Comparison of ENCODE assay signal across 7 cellular contexts in genomic region chr11:59756845-59757244, GRCh38. TPM values are rescaled to one million over a fixed set of nuclear protein-coding genes. Genes with fewer than 3 reads are reported as not detected.
DNase-seq lines count a peak whose midpoint lies in the region; ATAC-seq and TF ChIP-seq lines count a peak whose summit lies in the region.

No MANE protein-coding gene starts in this region.

- peak overlapping the region; percentile 95 for H3K4me2 ChIP-seq in GM23338

- peaks cover 31% of the 10 kb centered on the region for H3K4me1 Mint-ChIP-seq in GM23338
- H3K4me1 Mint-ChIP-seq in nephron progenitor cell: peaks cover 46% of the 10 kb centered on the region

- peaks cover 4% of the 10 kb centered on the region; the same call in 2 of the 3 replicates for H3K36me3 Mint-ChIP-seq in GM23338 (ENCODE audit: low read depth)
- H3K36me3 Mint-ChIP-seq in nephron progenitor cell (ENCODE audit: low read depth): no peaks in the 10 kb centered on the region
- peaks cover 0 to 7% of the 10 kb centered on the region in 2 donors for H3K36me3 Mint-ChIP-seq in activated naive CD4-positive, alpha-beta T cell treated with anti-CD3 and anti-CD28 coated beads, Interleukin-2, amount 50 U/mL, for 72 hours

- H3K9me3 Mint-ChIP-seq in GM23338 (no peaks in the 10 kb centered on the region), nephron progenitor cell (no peaks in the 10 kb centered on the region)
- no peaks in the 10 kb centered on the region for H3K9me3 Mint-ChIP-seq in activated naive CD4-positive, alpha-beta T cell treated with anti-CD3 and anti-CD28 coated beads, Interleukin-2, amount 50 U/mL, for 72 hours

- H3K27ac ChIP-seq in GM23338 (ENCODE audit: low read depth) (no peak overlapping the region), duodenal mucosa (ENCODE audit: low read depth, low read length) (peak overlapping the region; percentile 88)

- peaks cover 16% of the 10 kb centered on the region for H3K4me1 ChIP-seq in GM23338 (ENCODE audit: insufficient read depth)
- peaks cover 26 to 46% of the 10 kb centered on the region in 2 donors for H3K4me1 ChIP-seq in duodenal mucosa (ENCODE audit: control insufficient read depth in 1 of 2, insufficient read depth in 2 of 2, low read length in 2 of 2)

- TF ChIP-seq CTCF in GM23338 (conservative IDR thresholded peaks at IDR 0.05; ENCODE audit: low read depth in 2 of 2) (no peak), nephron progenitor cell (IDR thresholded peaks at IDR 0.05) (no peak)

- DNase-seq in GM23338 (ENCODE audit: low spot score) (peak; percentile 16), NOMO-1 (lab: John Stamatoyannopoulos, UW; ENCODE audit: unreplicated experiment in 2 of 2) (peak; percentile 34 to 74), nephron progenitor cell (peak; percentile 5), ecto neural progenitor cell (ENCODE audit: low spot score) (no peak)
- no peak for DNase-seq in activated naive CD4-positive, alpha-beta T cell treated with anti-CD3 and anti-CD28 coated beads, Interleukin-2, amount 50 U/mL, for 72 hours (ENCODE audit: low spot score in 2 of 2)

- no peaks in the 10 kb centered on the region for H3K9me3 ChIP-seq in duodenal mucosa (ENCODE audit: control insufficient read depth in 1 of 2, low read length in 2 of 2)

- H3K27ac Mint-ChIP-seq in GM23338: peak overlapping the region; percentile 69; the same call in 1 of the 2 replicates
- H3K27ac Mint-ChIP-seq in nephron progenitor cell: no peak overlapping the region
- H3K27ac Mint-ChIP-seq in activated naive CD4-positive, alpha-beta T cell treated with anti-CD3 and anti-CD28 coated beads, Interleukin-2, amount 50 U/mL, for 72 hours: no peak overlapping the region

- H3K4me3 ChIP-seq in GM23338 (peak overlapping the region; percentile 99), duodenal mucosa (ENCODE audit: low read depth in 1 of 2, low read length in 2 of 2) (peak overlapping the region; percentile 85 to 87)

- peaks cover 17% of the 10 kb centered on the region for H3K27me3 Mint-ChIP-seq in GM23338 (ENCODE audit: insufficient read depth, low read depth, poor library complexity)
- H3K27me3 Mint-ChIP-seq in nephron progenitor cell (ENCODE audit: low read depth, poor library complexity): peaks cover 4% of the 10 kb centered on the region

- ATAC-seq in GM23338 (no peak), GM21529 (IDR thresholded peaks at IDR 0.05; ENCODE audit: unreplicated experiment) (no peak)
- ATAC-seq in activated naive CD4-positive, alpha-beta T cell treated with anti-CD3 and anti-CD28 coated beads, Interleukin-2, amount 50 U/mL, for 72 hours: no peak

- H3K4me3 Mint-ChIP-seq in GM23338 (peak overlapping the region; percentile 92), nephron progenitor cell (peak overlapping the region; percentile 94)

- H2AFZ ChIP-seq in GM23338: no peak overlapping the region

- peak overlapping the region; percentile 76 to 88 for H3K9ac ChIP-seq in duodenal mucosa (ENCODE audit: low read depth in 1 of 2, low read length in 2 of 2)

- H3K36me3 ChIP-seq in GM23338 (ENCODE audit: insufficient read depth): no peaks in the 10 kb centered on the region
- H3K36me3 ChIP-seq in duodenal mucosa (ENCODE audit: control insufficient read depth in 1 of 2, insufficient read depth in 2 of 2, low read length in 2 of 2): peaks cover 7 to 10% of the 10 kb centered on the region in 2 donors

- H3F3A ChIP-seq in GM23338 (replicated peaks; ENCODE audit: low read depth): peaks cover 10% of the 10 kb centered on the region; the same call in 1 of the 2 replicates

- peaks cover 26% of the 10 kb centered on the region for H4K20me1 ChIP-seq in GM23338 (replicated peaks; ENCODE audit: insufficient read depth)

- H3K9me2 ChIP-seq in GM23338 (ENCODE audit: insufficient read depth): no peaks in the 10 kb centered on the region

- H3K27me3 ChIP-seq in GM23338 (ENCODE audit: insufficient read depth) (no peaks in the 10 kb centered on the region), duodenal mucosa (ENCODE audit: control insufficient read depth in 1 of 2, insufficient read depth in 2 of 2, low read length in 2 of 2) (no peaks in the 10 kb centered on the region)

- H3K79me2 ChIP-seq in GM23338 (replicated peaks; ENCODE audit: insufficient read depth): peaks cover 62% of the 10 kb centered on the region

TF ChIP-seq in GM23338, 12 proteins besides CTCF, POLR2A, EP300 and RAD21 (continues in another document):
- TF ChIP-seq ETS1 (IDR thresholded peaks at IDR 0.05): no peak
- TF ChIP-seq POLR2AphosphoS5 (IDR thresholded peaks at IDR 0.05; ENCODE audit: low read depth): no peak
- TF ChIP-seq ZNF114 (CRISPR knock-in tag; IDR thresholded peaks at IDR 0.05): no peak
- TF ChIP-seq CREB1 (CRISPR knock-in tag; IDR thresholded peaks at IDR 0.05; ENCODE audit: low read depth): no peak
- TF ChIP-seq ZNF331 (CRISPR knock-in tag; IDR thresholded peaks at IDR 0.05; ENCODE audit: low read depth): no peak
- no peak for TF ChIP-seq REST (IDR thresholded peaks at IDR 0.05; ENCODE audit: unreplicated experiment)

RNA-seq across cellular contexts. Expression of gene STX3, which starts 1.7 kb away (rescaled TPM):
- 47.9 and 65.5 TPM in 2 replicates for total RNA-seq in GM23338 (2014; rRNA removed; shearing (Covaris generic))
- polyA plus RNA-seq in GM23338 (2016; fragmentation: Nextera tagmentation; extraction: Ambion mirVana): 19.0 and 20.0 TPM in 2 replicates
- 10 to 100 TPM in 1 of 2 donors, 1 to 10 TPM in 1; 6.1 to 10.0 TPM for total RNA-seq in activated naive CD4-positive, alpha-beta T cell treated with anti-CD3 and anti-CD28 coated beads, Interleukin-2, amount 50 U/mL, for 72 hours

RNA-seq across cellular contexts. Expression of gene OR10V1, which starts 43.2 kb away (rescaled TPM):
- not detected in 2 replicates for total RNA-seq in GM23338 (2014; rRNA removed; shearing (Covaris generic))
- not detected in 2 replicates for polyA plus RNA-seq in GM23338 (2016; fragmentation: Nextera tagmentation; extraction: Ambion mirVana)
- total RNA-seq in activated naive CD4-positive, alpha-beta T cell treated with anti-CD3 and anti-CD28 coated beads, Interleukin-2, amount 50 U/mL, for 72 hours: not detected

RNA-seq across cellular contexts. Expression of gene MRPL16, which starts 53.7 kb away (rescaled TPM):
- total RNA-seq in GM23338 (2014; rRNA removed; shearing (Covaris generic)): 74.8 and 77.4 TPM in 2 replicates
- 149 and 176 TPM in 2 replicates for polyA plus RNA-seq in GM23338 (2016; fragmentation: Nextera tagmentation; extraction: Ambion mirVana)
- total RNA-seq in activated naive CD4-positive, alpha-beta T cell treated with anti-CD3 and anti-CD28 coated beads, Interleukin-2, amount 50 U/mL, for 72 hours: 10 to 100 TPM; 67.9 to 94.2 TPM

Comparison
In these comparisons a context has a peak if more than half of its experiments do, and no peak if none do; other contexts are left out.
1. DNase-seq: peak in GM23338 (single experiment), NOMO-1 (2 of 2) and nephron progenitor cell (single experiment); none in ecto neural progenitor cell (single experiment) and activated naive CD4-positive, alpha-beta T cell treated with anti-CD3 and anti-CD28 coated beads, Interleukin-2, amount 50 U/mL, for 72 hours (0 of 2).